28 cellular contexts compared by ENCODE assay signal in the genomic region with DNA sequence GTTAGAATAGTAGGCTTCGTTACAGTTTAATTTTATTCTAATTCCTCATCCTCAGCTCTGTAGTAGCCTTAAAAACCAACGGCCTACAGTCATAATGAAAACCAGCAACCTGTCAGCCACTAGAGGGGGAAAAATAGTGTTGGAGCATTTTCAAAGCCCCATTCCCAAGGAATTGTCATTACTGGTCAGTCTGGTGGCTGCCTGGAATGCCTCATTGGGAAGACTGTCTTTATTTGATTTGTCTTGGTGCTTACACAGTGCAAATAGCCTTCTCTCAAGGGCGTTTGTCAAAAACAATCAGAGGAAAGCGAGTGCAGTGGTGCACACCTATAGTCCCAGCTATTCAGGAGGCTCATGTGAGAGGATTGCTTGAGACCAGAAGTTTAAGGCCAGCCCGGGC. TPM values are rescaled to one million over a fixed set of nuclear protein-coding genes. Genes with fewer than 3 reads are reported as not detected.
DNase-seq lines count a peak whose midpoint lies in the region; ATAC-seq, FAIRE-seq and TF ChIP-seq lines count a peak whose summit lies in the region.
"Had no signal": no experiment of that assay in that cellular context is flagged by ENCODE, and none has a peak within 500 bp of the region (broad histone marks: within the 10 kb centered on the region; RNA-seq: fewer than 3 reads in every experiment).

No MANE protein-coding gene starts in this region.

- CTCF ChIA-PET in HepG2 (lab: Yijun Ruan, JAX; ENCODE audit: low intra/inter-chr PET ratio, low total read pairs), result interaction anchor here (1.2 to 2.0 kb wide), 4 partner anchors 48 to 190 kb away, joined by 3 to 8 read pairs (median 6); no protein-coding TSS in a partner anchor

- H4K20me1 ChIP-seq in HepG2 (ENCODE audit: insufficient read depth, low read length), result no peaks in the 10 kb centered on the region

- in situ Hi-C loops in HepG2 (cut with HindIII; ENCODE audit: extremely low pct_ligation_motif_present, low pct_unique_long_range_greater_than_20kb), result no loop called here
- in situ Hi-C loops in astrocyte of the spinal cord (cut with HindIII; ENCODE audit: low sequenced_read_pairs), result no loop called here
- in situ Hi-C loops in ACHN (cut with HindIII; ENCODE audit: low pct_ligation_motif_present, low pct_unique_long_range_greater_than_20kb, low sequenced_read_pairs), result no loop called here

- intact Hi-C loops in HepG2 (cut with micrococcal nuclease; ENCODE audit: unreplicated experiment), result no loop called here
- intact Hi-C loops in right lobe of liver (cut with DNase I), result no loop called here

- H3K79me2 ChIP-seq in HepG2 (ENCODE audit: insufficient read depth, low read length), result peaks cover 6% of the 10 kb centered on the region

- TF ChIP-seq CTCF in HepG2 (CRISPR knock-in tag; IDR thresholded peaks at IDR 0.05), result peak; percentile 56
- TF ChIP-seq CTCF in right lobe of liver (IDR thresholded peaks at IDR 0.05), result no peak
- peak; percentile 31 for TF ChIP-seq CTCF in astrocyte of the spinal cord (IDR thresholded peaks at IDR 0.05; ENCODE audit: low read depth, low read length)
- TF ChIP-seq CTCF in fibroblast of villous mesenchyme (IDR thresholded peaks at IDR 0.05; ENCODE audit: insufficient read depth, low read depth, low read length), result peak; percentile 38

- H3K36me3 ChIP-seq in HepG2 (replicated peaks in 1 of 2; ENCODE audit: control insufficient read depth in 1 of 2, insufficient read depth in 2 of 2, low read length in 2 of 2) (no peaks in the 10 kb centered on the region), right lobe of liver (no peaks in the 10 kb centered on the region)
- H3K36me3 ChIP-seq: HAP-1, neural progenitor cell, thoracic aorta, uterus had no signal

- no peak overlapping the region for H2AFZ ChIP-seq in HepG2 (ENCODE audit: low read length)
- H2AFZ ChIP-seq: neural progenitor cell had no signal

- H3K27ac ChIP-seq in HepG2 (ENCODE audit: extremely low read length, insufficient read depth, low read length) (no peak overlapping the region), right lobe of liver (no peak overlapping the region)
- H3K27ac ChIP-seq: neural progenitor cell, thoracic aorta, uterus had no signal

- H3K4me1 ChIP-seq in HepG2 (ENCODE audit: insufficient read depth, low read length) (peaks cover 26% of the 10 kb centered on the region), right lobe of liver (no peaks in the 10 kb centered on the region)
- H3K4me1 ChIP-seq: HAP-1, neural progenitor cell, uterus had no signal

- no peak for TF ChIP-seq RAD21 in HepG2 (CRISPR knock-in tag; IDR thresholded peaks at IDR 0.05)

- BruUV-seq in HepG2 (replicated peaks; lab: Mats Ljungman, UMichigan), result no TSS peak

- peaks cover 10% of the 10 kb centered on the region for H3K9me3 ChIP-seq in HepG2 (ENCODE audit: low read length)
- H3K9me3 ChIP-seq in right lobe of liver, result no peaks in the 10 kb centered on the region
- H3K9me3 ChIP-seq: thoracic aorta, uterus had no signal

- H3K4me3 ChIP-seq in HepG2 (replicated peaks in 1 of 3; ENCODE audit: insufficient read depth in 1 of 3, low read depth in 2 of 3, low read length in 3 of 3) (no peak overlapping the region), right lobe of liver (no peak overlapping the region), astrocyte of the spinal cord (ENCODE audit: low read depth, low read length) (no peak overlapping the region), fibroblast of villous mesenchyme (ENCODE audit: low read depth, low read length) (no peak overlapping the region)
- H3K4me3 ChIP-seq: HAP-1, lung, neural progenitor cell, thoracic aorta, uterus had no signal

- no peak for TF ChIP-seq EP300 in HepG2 (IDR thresholded peaks at IDR 0.05; ENCODE audit: low read depth in 2 of 2, low read length in 2 of 2)
- no peak for TF ChIP-seq EP300 in HepG2 (CRISPR knock-in tag; IDR thresholded peaks at IDR 0.05; ENCODE audit: borderline replicate concordance)

- H3K4me2 ChIP-seq in HepG2 (ENCODE audit: low read depth, low read length), result no peak overlapping the region
- H3K4me2 ChIP-seq: neural progenitor cell, SK-N-SH had no signal

- POLR2A ChIA-PET in HepG2 (lab: Yijun Ruan, JAX), result interaction anchor here (0.9 to 1.4 kb wide), 2 partner anchors 11 to 110 kb away, joined by 3 to 4 read pairs; no protein-coding TSS in a partner anchor

- FAIRE-seq in HepG2 (lab: Jason Lieb, UNC), result no peak
- FAIRE-seq: endothelial cell of umbilical vein, G401.6, GM19239 had no signal

- ATAC-seq in HepG2 (peak; percentile 48), right lobe of liver (no peak)
- ATAC-seq: activated CD8-positive, alpha-beta T cell treated with anti-CD3 and anti-CD28 coated beads, Interleukin-2, amount 10 ng/mL, durations not matched to agents 7 days and 5 days; stimulated activated naive CD8-positive, alpha-beta T cell treated with anti-CD3 and anti-CD28 coated beads, Interleukin-15, Interleukin-2, amounts not matched to agents 100 U/mL and 50 U/mL, for 24 hours; T-helper 17 cell had no signal

- no peak for TF ChIP-seq POLR2A in HepG2 (IDR thresholded peaks at IDR 0.05; ENCODE audit: insufficient read depth in 1 of 2, low read depth in 2 of 2, low read length in 2 of 2)
- no peak for TF ChIP-seq POLR2A in right lobe of liver (IDR thresholded peaks at IDR 0.05)

- no peak overlapping the region for H3K9ac ChIP-seq in HepG2 (ENCODE audit: insufficient read depth, low read depth, low read length)
- H3K9ac ChIP-seq: neural progenitor cell, SK-N-SH had no signal

- H3K27me3 ChIP-seq in HepG2 (ENCODE audit: control insufficient read depth in 1 of 2, insufficient read depth in 2 of 2, low read length in 2 of 2) (no peaks in the 10 kb centered on the region), right lobe of liver (no peaks in the 10 kb centered on the region)
- H3K27me3 ChIP-seq: uterus had no signal

- DNase-seq in HepG2 (ENCODE audit: low spot score) (peak; percentile 66), right lobe of liver (no peak), astrocyte of the spinal cord (ENCODE audit: low read depth, low spot score) (no peak), fibroblast of villous mesenchyme (ENCODE audit: low read depth) (no peak), C1 segment of cervical spinal cord (lab: John Stamatoyannopoulos, UW) (no peak), ACHN (no peak)
- no peak for DNase-seq in stimulated activated CD4-positive, alpha-beta T cell treated with anti-CD3 and anti-CD28 coated beads, Interleukin-15, amount 100 ng/mL, for 24 hours
- no peak for DNase-seq in activated CD4-positive, alpha-beta T cell treated with anti-CD3 and anti-CD28 coated beads, Interleukin-2, amount 50 U/mL, for 4 hours
- DNase-seq: 8988T; activated CD8-positive, alpha-beta T cell treated with anti-CD3 and anti-CD28 coated beads, Interleukin-2, amount 10 ng/mL, durations not matched to agents 7 days and 5 days; anterior cingulate cortex; head of caudate nucleus; KBM-7; MM.1S; NCI-H1417 treated with DMSO at 0.1 percent for 48 hours; NCI-H2081 treated with DMSO at 0.1 percent for 48 hours; NCI-H446; SK-N-SH; stimulated activated naive CD8-positive, alpha-beta T cell treated with anti-CD3 and anti-CD28 coated beads, Interleukin-15, Interleukin-2, amounts not matched to agents 100 U/mL and 50 U/mL, for 24 hours; T-helper 17 cell; uterus had no signal

- WGBS in HepG2 (ENCODE audit: low lambda C conversion rate), result 41% methylated on average over 5 of the region's 5 CpGs
- 74% methylated on average over 5 of the region's 5 CpGs for WGBS in right lobe of liver (ENCODE audit: insufficient coverage, low coverage, low lambda C conversion rate, missing lambda C conversion rate)

RNA-seq across cellular contexts. Expression of gene LPCAT2, which starts 4.7 kb away (rescaled TPM):
- 7.7 and 9.9 TPM in 2 replicates for total RNA-seq in HepG2 (2016; rRNA removed; fragmentation: Illumina TruSeq; extraction: Trizol)
- total RNA-seq in HepG2 (2016; cell fraction: cytosol; rRNA removed; fragmentation: Illumina TruSeq; extraction: Trizol; ENCODE audit: low read depth), result 1.1 and 1.2 TPM in 2 replicates
- total RNA-seq in HepG2 (2016; cell fraction: insoluble cytoplasmic fraction; rRNA removed; fragmentation: Illumina TruSeq; extraction: Trizol), result 5.5 and 12.0 TPM in 2 replicates
- total RNA-seq in HepG2 (2016; cell fraction: membrane; rRNA removed; fragmentation: Illumina TruSeq; extraction: Trizol), result 1.3 and 1.9 TPM in 2 replicates
- total RNA-seq in HepG2 (2016; cell fraction: nucleus; rRNA removed; fragmentation: Illumina TruSeq; extraction: Trizol), result 15.2 and 20.7 TPM in 2 replicates
- polyA plus RNA-seq in HepG2 (2011; rRNA removed), result 12.5 and 17.6 TPM in 2 replicates
- polyA plus RNA-seq in HepG2 (2011; cell fraction: cytosol; rRNA removed), result 5.2 and 8.1 TPM in 2 replicates
- 6.2 and 7.9 TPM in 2 replicates for polyA plus RNA-seq in HepG2 (2011; cell fraction: nucleus; rRNA removed)
- polyA plus RNA-seq in HepG2 (2012), result 13.3 and 13.4 TPM in 2 replicates
- polyA plus RNA-seq in HepG2 (2016; cell fraction: cytosol; fragmentation: Illumina TruSeq; extraction: Trizol; ENCODE audit: low read depth), result 0.63 and 0.83 TPM in 2 replicates
- polyA plus RNA-seq in HepG2 (2016; cell fraction: insoluble cytoplasmic fraction; fragmentation: Illumina TruSeq; extraction: Trizol; ENCODE audit: low read depth), result 6.3 and 6.8 TPM in 2 replicates
- 1.2 and 1.6 TPM in 2 replicates for polyA plus RNA-seq in HepG2 (2016; cell fraction: membrane; fragmentation: Illumina TruSeq; extraction: Trizol; ENCODE audit: low read depth)
- 20.8 and 23.5 TPM in 2 replicates for polyA plus RNA-seq in HepG2 (2016; cell fraction: nucleus; fragmentation: Illumina TruSeq; extraction: Trizol; ENCODE audit: insufficient read depth, low read depth)
- 2.4 and 13.2 TPM in 2 replicates for polyA minus RNA-seq in HepG2 (2011; rRNA and poly(A)+ RNA removed; ENCODE audit: low replicate concordance)
- 7.6 and 12.2 TPM in 2 replicates for polyA minus RNA-seq in HepG2 (2011; cell fraction: cytosol; rRNA and poly(A)+ RNA removed)
- polyA minus RNA-seq in HepG2 (2011; cell fraction: nucleus; rRNA and poly(A)+ RNA removed), result 24.1 and 26.9 TPM in 2 replicates
- 1 to 10 TPM; 1.8 to 5.1 (median 2.7) TPM for total RNA-seq in right lobe of liver
- 47.7 and 54.8 TPM in 2 replicates for total RNA-seq in fibroblast of villous mesenchyme

RNA-seq across cellular contexts. Expression of gene MMP2, which starts 34.6 kb away (rescaled TPM):
- 0.29 and 0.31 TPM in 2 replicates for total RNA-seq in HepG2 (2016; rRNA removed; fragmentation: Illumina TruSeq; extraction: Trizol)
- not detected in 2 replicates for total RNA-seq in HepG2 (2016; cell fraction: cytosol; rRNA removed; fragmentation: Illumina TruSeq; extraction: Trizol; ENCODE audit: low read depth)
- total RNA-seq in HepG2 (2016; cell fraction: insoluble cytoplasmic fraction; rRNA removed; fragmentation: Illumina TruSeq; extraction: Trizol), result 0.30 and 0.54 TPM in 2 replicates
- 0.10 and 0.87 TPM in 2 replicates for total RNA-seq in HepG2 (2016; cell fraction: membrane; rRNA removed; fragmentation: Illumina TruSeq; extraction: Trizol)
- total RNA-seq in HepG2 (2016; cell fraction: nucleus; rRNA removed; fragmentation: Illumina TruSeq; extraction: Trizol), result 0.63 and 1.1 TPM in 2 replicates
- 1.3 TPM in 2 replicates for polyA plus RNA-seq in HepG2 (2011; rRNA removed)
- polyA plus RNA-seq in HepG2 (2011; cell fraction: cytosol; rRNA removed), result 0.74 and 0.94 TPM in 2 replicates
- 0.84 and 0.92 TPM in 2 replicates for polyA plus RNA-seq in HepG2 (2011; cell fraction: nucleus; rRNA removed)
- polyA plus RNA-seq in HepG2 (2012), result 0.21 and 0.65 TPM in 2 replicates
- polyA plus RNA-seq in HepG2 (2016; cell fraction: cytosol; fragmentation: Illumina TruSeq; extraction: Trizol; ENCODE audit: low read depth), result 0.25 and 0.49 TPM in 2 replicates
- 0.27 and 0.80 TPM in 2 replicates for polyA plus RNA-seq in HepG2 (2016; cell fraction: insoluble cytoplasmic fraction; fragmentation: Illumina TruSeq; extraction: Trizol; ENCODE audit: low read depth)
- polyA plus RNA-seq in HepG2 (2016; cell fraction: membrane; fragmentation: Illumina TruSeq; extraction: Trizol; ENCODE audit: low read depth), result 0.63 and 1.00 TPM in 2 replicates
- 0.67 and 0.96 TPM in 2 replicates for polyA plus RNA-seq in HepG2 (2016; cell fraction: nucleus; fragmentation: Illumina TruSeq; extraction: Trizol; ENCODE audit: insufficient read depth, low read depth)
- polyA minus RNA-seq in HepG2 (2011; rRNA and poly(A)+ RNA removed; ENCODE audit: low replicate concordance), result 1.5 and 3.0 TPM in 2 replicates
- 1.4 and 1.9 TPM in 2 replicates for polyA minus RNA-seq in HepG2 (2011; cell fraction: cytosol; rRNA and poly(A)+ RNA removed)
- polyA minus RNA-seq in HepG2 (2011; cell fraction: nucleus; rRNA and poly(A)+ RNA removed), result 0.75 and 2.6 TPM in 2 replicates
- total RNA-seq in right lobe of liver, result 10 to 100 TPM in 2 of 6 experiments, 1 to 10 TPM in 4; 4.8 to 13.2 (median 6.7) TPM
- total RNA-seq in fibroblast of villous mesenchyme, result 448 and 634 TPM in 2 replicates
- total RNA-seq: activated CD8-positive, alpha-beta T cell treated with anti-CD3 and anti-CD28 coated beads, Interleukin-2, amount 10 ng/mL, durations not matched to agents 7 days and 5 days; T-helper 17 cell had no signal

RNA-seq across cellular contexts. Expression of gene CAPNS2, which starts 52.9 kb away (rescaled TPM):
- total RNA-seq in HepG2 (2016; rRNA removed; fragmentation: Illumina TruSeq; extraction: Trizol), result 0.29 TPM in 1 of 2 replicates, not detected in the other
- total RNA-seq in HepG2 (2016; cell fraction: cytosol; rRNA removed; fragmentation: Illumina TruSeq; extraction: Trizol; ENCODE audit: low read depth), result not detected in 2 replicates
- total RNA-seq in HepG2 (2016; cell fraction: insoluble cytoplasmic fraction; rRNA removed; fragmentation: Illumina TruSeq; extraction: Trizol), result 0.17 TPM in 1 of 2 replicates, not detected in the other
- total RNA-seq in HepG2 (2016; cell fraction: membrane; rRNA removed; fragmentation: Illumina TruSeq; extraction: Trizol), result not detected in 2 replicates
- total RNA-seq in HepG2 (2016; cell fraction: nucleus; rRNA removed; fragmentation: Illumina TruSeq; extraction: Trizol), result 1.7 TPM in 2 replicates
- not detected in 2 replicates for polyA plus RNA-seq in HepG2 (2011; rRNA removed)
- not detected in 2 replicates for polyA plus RNA-seq in HepG2 (2011; cell fraction: cytosol; rRNA removed)
- 0.34 and 0.50 TPM in 2 replicates for polyA plus RNA-seq in HepG2 (2011; cell fraction: nucleus; rRNA removed)
- 0.15 TPM in 1 of 2 replicates, not detected in the other for polyA plus RNA-seq in HepG2 (2012)
- polyA plus RNA-seq in HepG2 (2016; cell fraction: cytosol; fragmentation: Illumina TruSeq; extraction: Trizol; ENCODE audit: low read depth), result not detected in 2 replicates
- polyA plus RNA-seq in HepG2 (2016; cell fraction: insoluble cytoplasmic fraction; fragmentation: Illumina TruSeq; extraction: Trizol; ENCODE audit: low read depth), result not detected in 2 replicates
- polyA plus RNA-seq in HepG2 (2016; cell fraction: membrane; fragmentation: Illumina TruSeq; extraction: Trizol; ENCODE audit: low read depth), result not detected in 2 replicates
- polyA plus RNA-seq in HepG2 (2016; cell fraction: nucleus; fragmentation: Illumina TruSeq; extraction: Trizol; ENCODE audit: insufficient read depth, low read depth), result not detected in 2 replicates
- 0.14 and 0.58 TPM in 2 replicates for polyA minus RNA-seq in HepG2 (2011; rRNA and poly(A)+ RNA removed; ENCODE audit: low replicate concordance)
- polyA minus RNA-seq in HepG2 (2011; cell fraction: cytosol; rRNA and poly(A)+ RNA removed), result not detected in 2 replicates
- 5.7 TPM in 2 replicates for polyA minus RNA-seq in HepG2 (2011; cell fraction: nucleus; rRNA and poly(A)+ RNA removed)
- under 1 TPM in 3 of 6 experiments, not detected in 3; 0.20 to 0.31 (median 0.29) TPM for total RNA-seq in right lobe of liver
- 1.3 and 2.6 TPM in 2 replicates for total RNA-seq in fibroblast of villous mesenchyme
- total RNA-seq: activated CD8-positive, alpha-beta T cell treated with anti-CD3 and anti-CD28 coated beads, Interleukin-2, amount 10 ng/mL, durations not matched to agents 7 days and 5 days; T-helper 17 cell had no signal

Comparison
In these comparisons a context has a peak if more than half of its experiments do, and no peak if none do; other contexts are left out.
1. CTCF ChIP-seq: peak in HepG2 (single experiment), astrocyte of the spinal cord (single experiment) and fibroblast of villous mesenchyme (single experiment); none in right lobe of liver (0 of 4).
2. RNA of gene MMP2, which starts 34.6 kb away (total RNA-seq): 448 to 634 TPM in fibroblast of villous mesenchyme; 4.8 to 13.2 TPM in right lobe of liver and 0.10 to 1.1 TPM in HepG2; every median in the first group is over 10 times any median in the second.